In the genomic region with DNA sequence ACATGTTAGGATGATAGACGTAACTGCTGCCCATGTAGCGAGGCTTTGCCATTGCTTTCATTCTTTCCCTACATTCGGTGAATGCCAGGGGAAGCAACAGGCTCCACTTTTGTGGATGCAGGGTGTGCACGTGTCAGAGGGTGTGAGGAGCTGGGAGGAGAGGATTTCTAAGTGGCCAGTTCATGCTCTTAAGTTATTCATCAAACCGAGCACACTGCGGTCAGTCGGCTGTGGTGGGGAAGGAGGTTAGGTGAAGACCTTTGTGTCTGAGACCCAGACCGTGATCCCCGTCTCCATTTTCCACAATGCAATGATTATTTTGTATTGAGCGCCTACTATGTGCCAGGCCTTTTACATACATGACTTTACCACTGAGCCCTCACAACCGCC, we compare ENCODE assay signal across 9 cellular contexts.
DNase-seq lines count a peak whose midpoint lies in the region; ATAC-seq, FAIRE-seq and TF ChIP-seq lines count a peak whose summit lies in the region.
"Had no signal": no experiment of that assay in that cellular context is flagged by ENCODE, and none has a peak within 500 bp of the region (broad histone marks: within the 10 kb centered on the region; RNA-seq: fewer than 3 reads in every experiment).

No MANE protein-coding gene starts in this region.

- TF ChIP-seq CTCF in H1 (IDR thresholded peaks at IDR 0.05; ENCODE audit: control extremely low read depth in 1 of 3, insufficient read depth in 1 of 3, low read depth in 1 of 3, low read length in 3 of 3) = no peak
- no peak for TF ChIP-seq CTCF in natural killer cell (IDR thresholded peaks at IDR 0.05)

- H3K27me3 ChIP-seq in H1 (replicated peaks in 1 of 4; ENCODE audit: control insufficient read depth in 3 of 4, extremely low read depth in 1 of 4, insufficient read depth in 3 of 4, low read length in 3 of 4) = peaks cover 2 to 14% (median 13%) of the 10 kb centered on the region in 4 experiments

- H3K4me1 Mint-ChIP-seq in natural killer cell = peaks cover 37 to 42% of the 10 kb centered on the region in 2 donors

- FAIRE-seq in H1 (lab: Jason Lieb, UNC) (no peak), frontal cortex (lab: Jason Lieb, UNC) (no peak)

- no peak overlapping the region for H3K23ac ChIP-seq in H1 (ENCODE audit: insufficient read length)

- H3K56ac ChIP-seq in H1 (replicated peaks; ENCODE audit: insufficient read length, low read depth, low read length) = peak overlapping the region; percentile 27

- peak; percentile 22 for DNase-seq in Ammon's horn (ENCODE audit: low spot score)
- no peak for DNase-seq in Jurkat, Clone E6-1 (ENCODE audit: low read depth, low spot score)
- DNase-seq in H1 (ENCODE audit: low read depth in 1 of 2, low spot score in 2 of 2) = no peak
- DNase-seq in natural killer cell = no peak
- DNase-seq in MV-4-11 (lab: John Stamatoyannopoulos, UW) = no peak
- no peak for DNase-seq in NCI-H2107 (lab: John Stamatoyannopoulos, UW)
- no peak for DNase-seq in frontal cortex (ENCODE audit: low spot score in 2 of 2)
- DNase-seq in OCI-M2 (lab: John Stamatoyannopoulos, UW; ENCODE audit: unreplicated experiment) = no peak

- H3K4me2 ChIP-seq in H1 (ENCODE audit: insufficient read depth in 1 of 2, low read depth in 2 of 2, low read length in 2 of 2) = peak overlapping the region; percentile 75 to 79

- no peak overlapping the region for H2BK5ac ChIP-seq in H1 (ENCODE audit: low read depth, low read length)

- peak overlapping the region; percentile 63 to 84 for H3K27ac Mint-ChIP-seq in natural killer cell

- H3K27ac ChIP-seq in H1 (ENCODE audit: low read depth, low read length) = no peak overlapping the region

- H3K79me1 ChIP-seq in H1 (ENCODE audit: low read depth, low read length) = no peaks in the 10 kb centered on the region

- no peaks in the 10 kb centered on the region for H3K9me3 Mint-ChIP-seq in natural killer cell

- H3K4me3 ChIP-seq in Jurkat, Clone E6-1 (ENCODE audit: low read length) = peak overlapping the region; percentile 35
- H3K4me3 ChIP-seq in H1 (ENCODE audit: extremely low read depth in 1 of 4, insufficient read depth in 2 of 4, low read depth in 3 of 4, low read length in 4 of 4) = peak overlapping the region; percentile 30 to 98 (median 92); a peak in 7 of 8 replicates

- peaks cover 21 to 38% of the 10 kb centered on the region in 2 experiments for H3K79me2 ChIP-seq in H1 (ENCODE audit: control insufficient read depth in 1 of 2, insufficient read depth in 2 of 2, low read length in 2 of 2)

- CTCF ChIA-PET in H1 (lab: Charles Lee; ENCODE audit: partially characterized antibody) = interaction anchor here (1.0 to 2.1 kb wide), 3 partner anchors 20 to 187 kb away, joined by 4 to 6 read pairs (median 5); no protein-coding TSS in a partner anchor

- H2BK15ac ChIP-seq in H1 (ENCODE audit: low read length) = no peak overlapping the region

- intact Hi-C loops in natural killer cell (cut with micrococcal nuclease) = loop anchor here (1.0 to 10.0 kb wide), 4 partner anchors 33 to 628 kb away; no protein-coding TSS in a partner anchor

- H2AK5ac ChIP-seq in H1 (ENCODE audit: low read depth, low read length) = no peak overlapping the region

- H3K23me2 ChIP-seq in H1 (ENCODE audit: low read depth, low read length) = peaks cover 4% of the 10 kb centered on the region

- H3K4me3 Mint-ChIP-seq in natural killer cell = peak overlapping the region; percentile 86

- peak overlapping the region; percentile 62; the same call in 1 of the 2 replicates for H2BK20ac ChIP-seq in H1 (ENCODE audit: low read length)

- H2BK120ac ChIP-seq in H1 (replicated peaks; ENCODE audit: low read depth, low read length) = peak overlapping the region; percentile 76

- 0 out of 2 replicates have a peak overlapping the region, but pooled peaks have one; percentile 63 for H2AFZ ChIP-seq in H1 (ENCODE audit: low read length)

- no peak for TF ChIP-seq POLR2A in H1 (IDR thresholded peaks at IDR 0.05; ENCODE audit: control extremely low read depth in 1 of 2, low read depth in 2 of 2, low read length in 2 of 2)

- H3K4ac ChIP-seq in H1 (replicated peaks; ENCODE audit: insufficient read length, low read depth, low read length) = no peak overlapping the region

- H4K91ac ChIP-seq in H1 (replicated peaks; ENCODE audit: insufficient read length, low read length) = peak overlapping the region; percentile 82

- H3K36me3 Mint-ChIP-seq in natural killer cell = peaks cover 6% of the 10 kb centered on the region

- peak overlapping the region; percentile 79 for H3K18ac ChIP-seq in H1 (ENCODE audit: extremely low read depth, low read length)

- H3K9ac ChIP-seq in H1 (replicated peaks in 1 of 4; ENCODE audit: extremely low read depth in 1 of 4, low read depth in 3 of 4, low read length in 3 of 4) = peak overlapping the region in 2 of 4 experiments; percentile 5 to 6; a peak in 3 of 7 replicates

- no peak for TF ChIP-seq RAD21 in H1 (IDR thresholded peaks at IDR 0.05 in 1 of 2, conservative IDR thresholded peaks at IDR 0.05 in 1 of 2; ENCODE audit: low read depth in 2 of 2, low read length in 2 of 2)

- peak overlapping the region; percentile 82 for H4K8ac ChIP-seq in H1 (ENCODE audit: extremely low read depth, insufficient read depth, low read length)

- peaks cover 0 to 4% of the 10 kb centered on the region in 2 experiments for H4K20me1 ChIP-seq in H1 (replicated peaks in 1 of 2; ENCODE audit: control insufficient read depth in 1 of 2, insufficient read depth in 2 of 2, low read length in 2 of 2)

- no peak for TF ChIP-seq EP300 in H1 (IDR thresholded peaks at IDR 0.05; ENCODE audit: borderline replicate concordance in 1 of 2, low read depth in 2 of 2, low read length in 2 of 2)

- peaks cover 4 to 11% (median 5%) of the 10 kb centered on the region in 4 experiments; a peak in 6 of 7 replicates for H3K4me1 ChIP-seq in H1 (replicated peaks in 1 of 4; ENCODE audit: control insufficient read depth in 3 of 4, insufficient read depth in 4 of 4, low read length in 3 of 4)

- no peaks in the 10 kb centered on the region for H3K27me3 Mint-ChIP-seq in natural killer cell (ENCODE audit: low read depth in 2 of 2)

- H2BK12ac ChIP-seq in H1 (ENCODE audit: low read depth, low read length) = peak overlapping the region; percentile 22; the same call in 1 of the 2 replicates

- no peak overlapping the region for H3K14ac ChIP-seq in H1 (ENCODE audit: insufficient read length)

- ATAC-seq in natural killer cell = peak in 1 of 3 donors; percentile 1
- ATAC-seq: HCT116 had no signal

- POLR2A ChIA-PET in H1 (lab: Charles Lee; ENCODE audit: partially characterized antibody) = interaction anchor here (1.0 to 4.0 kb wide), 12 partner anchors 9 to 109 kb away, joined by 3 to 21 read pairs (median 4); no protein-coding TSS in a partner anchor

- H3K9me3 ChIP-seq in H1 (ENCODE audit: insufficient read depth in 2 of 2, low read depth in 1 of 2, low read length in 1 of 2) = no peaks in the 10 kb centered on the region

- H3K36me3 ChIP-seq in H1 (ENCODE audit: control insufficient read depth in 2 of 4, insufficient read depth in 4 of 4, low read length in 3 of 4) = peaks cover 0 to 11% (median 0%) of the 10 kb centered on the region in 4 experiments; a peak in 1 of 8 replicates

- H4K5ac ChIP-seq in H1 (ENCODE audit: insufficient read length, low read depth, low read length) = peak overlapping the region; percentile 74

- WGBS in H1 (ENCODE audit: extremely low coverage in 1 of 2, insufficient coverage in 1 of 2, insufficient read length in 1 of 2, insufficient replicate concordance in 2 of 2, low coverage in 1 of 2, low lambda C conversion rate in 2 of 2, missing lambda C conversion rate in 1 of 2), 2 experiments = 44% methylated on average over 11 of the region's 11 CpGs; no CpG with 5 or more reads in 1 of the 2 experiments

TF ChIP-seq in H1, 55 proteins besides CTCF, POLR2A, EP300 and RAD21:
- TF ChIP-seq, protein P1, sequence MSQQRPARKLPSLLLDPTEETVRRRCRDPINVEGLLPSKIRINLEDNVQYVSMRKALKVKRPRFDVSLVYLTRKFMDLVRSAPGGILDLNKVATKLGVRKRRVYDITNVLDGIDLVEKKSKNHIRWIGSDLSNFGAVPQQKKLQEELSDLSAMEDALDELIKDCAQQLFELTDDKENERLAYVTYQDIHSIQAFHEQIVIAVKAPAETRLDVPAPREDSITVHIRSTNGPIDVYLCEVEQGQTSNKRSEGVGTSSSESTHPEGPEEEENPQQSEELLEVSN (IDR thresholded peaks at IDR 0.05) = 0 out of 2 replicates have a peak, but pooled peaks have one; percentile 11
- TF ChIP-seq, protein P2, sequence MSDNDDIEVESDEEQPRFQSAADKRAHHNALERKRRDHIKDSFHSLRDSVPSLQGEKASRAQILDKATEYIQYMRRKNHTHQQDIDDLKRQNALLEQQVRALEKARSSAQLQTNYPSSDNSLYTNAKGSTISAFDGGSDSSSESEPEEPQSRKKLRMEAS (IDR thresholded peaks at IDR 0.05) = peak; percentile 42
- TF ChIP-seq PHF8 (conservative IDR thresholded peaks at IDR 0.05; ENCODE audit: low read depth, low read length) (no peak), RFX5 (IDR thresholded peaks at IDR 0.05; ENCODE audit: borderline replicate concordance, low read depth, low read length) (no peak)
